6 cellular contexts compared by ENCODE assay signal in genomic region chr11:65057526-65057925, GRCh38. TPM values are rescaled to one million over a fixed set of nuclear protein-coding genes. Genes with fewer than 3 reads are reported as not detected.
"Had no signal": no experiment of that assay in that cellular context is flagged by ENCODE, and none has a peak within 500 bp of the region (broad histone marks: within the 10 kb centered on the region; RNA-seq: fewer than 3 reads in every experiment).

No MANE protein-coding gene starts in this region.

- H3K4me2 ChIP-seq: GM23338 had no signal

- ATAC-seq: GM23338 had no signal

- DNase-seq: H9, HCEC 1CT, IMR-90 had no signal

- H3K4me3 ChIP-seq: GM23338 had no signal

- H3K27ac ChIP-seq: HL-60 had no signal

- H2AFZ ChIP-seq: GM23338 had no signal

RNA-seq across cellular contexts. Expression of gene NAALADL1, which starts 0.8 kb away (rescaled TPM):
- total RNA-seq: HT1080 had no signal
